Comparison of ENCODE assay signal across 1 cellular context in genomic region chr16:52496051-52496876, GRCh38.
TF ChIP-seq lines count a peak whose summit lies in the region.

No MANE protein-coding gene starts in this region.

TF ChIP-seq in HepG2, 621 proteins besides CTCF, POLR2A, EP300 and RAD21 (continued from another document and continues in another):
- TF ChIP-seq, protein P1, sequence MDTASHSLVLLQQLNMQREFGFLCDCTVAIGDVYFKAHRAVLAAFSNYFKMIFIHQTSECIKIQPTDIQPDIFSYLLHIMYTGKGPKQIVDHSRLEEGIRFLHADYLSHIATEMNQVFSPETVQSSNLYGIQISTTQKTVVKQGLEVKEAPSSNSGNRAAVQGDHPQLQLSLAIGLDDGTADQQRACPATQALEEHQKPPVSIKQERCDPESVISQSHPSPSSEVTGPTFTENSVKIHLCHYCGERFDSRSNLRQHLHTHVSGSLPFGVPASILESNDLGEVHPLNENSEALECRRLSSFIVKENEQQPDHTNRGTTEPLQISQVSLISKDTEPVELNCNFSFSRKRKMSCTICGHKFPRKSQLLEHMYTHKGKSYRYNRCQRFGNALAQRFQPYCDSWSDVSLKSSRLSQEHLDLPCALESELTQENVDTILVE (CRISPR knock-in tag; IDR thresholded peaks at IDR 0.05), result peak; percentile 77; the same call in 1 of the 2 replicates
- TF ChIP-seq ZNF782 (CRISPR knock-in tag; IDR thresholded peaks at IDR 0.05; ENCODE audit: borderline replicate concordance) (no peak), ZNF354B (CRISPR knock-in tag; IDR thresholded peaks at IDR 0.05) (no peak), DMAP1 (CRISPR knock-in tag; IDR thresholded peaks at IDR 0.05) (peak; percentile 40; the same call in 1 of the 2 replicates), MEF2D (CRISPR knock-in tag; IDR thresholded peaks at IDR 0.05) (peak; percentile 95), YEATS4 (CRISPR knock-in tag; IDR thresholded peaks at IDR 0.05; ENCODE audit: borderline replicate concordance) (peak; percentile 46; the same call in 1 of the 2 replicates), DR1 (CRISPR knock-in tag; IDR thresholded peaks at IDR 0.05) (no peak), TFE3 (CRISPR knock-in tag; IDR thresholded peaks at IDR 0.05) (peak; percentile 95), ATF5 (CRISPR knock-in tag; IDR thresholded peaks at IDR 0.05; ENCODE audit: low read depth) (no peak), ZNF121 (CRISPR knock-in tag; IDR thresholded peaks at IDR 0.05) (no peak), SRY (CRISPR knock-in tag; IDR thresholded peaks at IDR 0.05) (no peak; the same call in 1 of the 2 replicates), KDM6A (CRISPR knock-in tag; IDR thresholded peaks at IDR 0.05; ENCODE audit: low read depth) (peak; percentile 94), ZNF530 (CRISPR knock-in tag; IDR thresholded peaks at IDR 0.05; ENCODE audit: low read depth) (no peak), EEA1 (CRISPR knock-in tag; IDR thresholded peaks at IDR 0.05; ENCODE audit: borderline replicate concordance) (no peak), ZNF296 (CRISPR knock-in tag; conservative IDR thresholded peaks at IDR 0.05) (no peak), ARID5B (CRISPR knock-in tag; IDR thresholded peaks at IDR 0.05) (peak; percentile 100), ZKSCAN5 (CRISPR knock-in tag; IDR thresholded peaks at IDR 0.05) (no peak), RXRB (CRISPR knock-in tag; IDR thresholded peaks at IDR 0.05; ENCODE audit: borderline replicate concordance) (peak; percentile 98), GABPA (IDR thresholded peaks at IDR 0.05; ENCODE audit: low read depth, low read length) (no peak), GABPA (CRISPR knock-in tag; IDR thresholded peaks at IDR 0.05; ENCODE audit: low read depth) (peak; percentile 48), AKNA (CRISPR knock-in tag; IDR thresholded peaks at IDR 0.05; ENCODE audit: borderline replicate concordance) (no peak), ZNF598 (CRISPR knock-in tag; IDR thresholded peaks at IDR 0.05; ENCODE audit: borderline replicate concordance) (no peak), NFAT5 (CRISPR knock-in tag; IDR thresholded peaks at IDR 0.05) (no peak), ZNF124 (CRISPR knock-in tag; IDR thresholded peaks at IDR 0.05) (peak; percentile 91; the same call in 1 of the 2 replicates), GPN1 (CRISPR knock-in tag; IDR thresholded peaks at IDR 0.05; ENCODE audit: borderline replicate concordance) (no peak), MXI1 (IDR thresholded peaks at IDR 0.05; ENCODE audit: borderline replicate concordance, low read depth, low read length) (no peak), CHD2 (IDR thresholded peaks at IDR 0.05; ENCODE audit: low read depth, low read length) (no peak), ZNF292 (CRISPR knock-in tag; IDR thresholded peaks at IDR 0.05; ENCODE audit: borderline replicate concordance, low read depth) (peak; percentile 76; the same call in 1 of the 2 replicates), MIXL1 (CRISPR knock-in tag; IDR thresholded peaks at IDR 0.05) (peak; percentile 99), AGO1 (IDR thresholded peaks at IDR 0.05; ENCODE audit: low read depth, low read length, poor library complexity, severe bottlenecking) (no peak), TOPORS (CRISPR knock-in tag; IDR thresholded peaks at IDR 0.05) (no peak)
- TF ChIP-seq, protein P2, sequence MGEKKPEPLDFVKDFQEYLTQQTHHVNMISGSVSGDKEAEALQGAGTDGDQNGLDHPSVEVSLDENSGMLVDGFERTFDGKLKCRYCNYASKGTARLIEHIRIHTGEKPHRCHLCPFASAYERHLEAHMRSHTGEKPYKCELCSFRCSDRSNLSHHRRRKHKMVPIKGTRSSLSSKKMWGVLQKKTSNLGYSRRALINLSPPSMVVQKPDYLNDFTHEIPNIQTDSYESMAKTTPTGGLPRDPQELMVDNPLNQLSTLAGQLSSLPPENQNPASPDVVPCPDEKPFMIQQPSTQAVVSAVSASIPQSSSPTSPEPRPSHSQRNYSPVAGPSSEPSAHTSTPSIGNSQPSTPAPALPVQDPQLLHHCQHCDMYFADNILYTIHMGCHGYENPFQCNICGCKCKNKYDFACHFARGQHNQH (CRISPR knock-in tag; IDR thresholded peaks at IDR 0.05), result peak; percentile 70
- TF ChIP-seq, protein P3, sequence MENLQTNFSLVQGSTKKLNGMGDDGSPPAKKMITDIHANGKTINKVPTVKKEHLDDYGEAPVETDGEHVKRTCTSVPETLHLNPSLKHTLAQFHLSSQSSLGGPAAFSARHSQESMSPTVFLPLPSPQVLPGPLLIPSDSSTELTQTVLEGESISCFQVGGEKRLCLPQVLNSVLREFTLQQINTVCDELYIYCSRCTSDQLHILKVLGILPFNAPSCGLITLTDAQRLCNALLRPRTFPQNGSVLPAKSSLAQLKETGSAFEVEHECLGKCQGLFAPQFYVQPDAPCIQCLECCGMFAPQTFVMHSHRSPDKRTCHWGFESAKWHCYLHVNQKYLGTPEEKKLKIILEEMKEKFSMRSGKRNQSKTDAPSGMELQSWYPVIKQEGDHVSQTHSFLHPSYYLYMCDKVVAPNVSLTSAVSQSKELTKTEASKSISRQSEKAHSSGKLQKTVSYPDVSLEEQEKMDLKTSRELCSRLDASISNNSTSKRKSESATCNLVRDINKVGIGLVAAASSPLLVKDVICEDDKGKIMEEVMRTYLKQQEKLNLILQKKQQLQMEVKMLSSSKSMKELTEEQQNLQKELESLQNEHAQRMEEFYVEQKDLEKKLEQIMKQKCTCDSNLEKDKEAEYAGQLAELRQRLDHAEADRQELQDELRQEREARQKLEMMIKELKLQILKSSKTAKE (CRISPR knock-in tag; IDR thresholded peaks at IDR 0.05; ENCODE audit: borderline replicate concordance), result peak; percentile 63; the same call in 1 of the 2 replicates
- TF ChIP-seq, protein P4, sequence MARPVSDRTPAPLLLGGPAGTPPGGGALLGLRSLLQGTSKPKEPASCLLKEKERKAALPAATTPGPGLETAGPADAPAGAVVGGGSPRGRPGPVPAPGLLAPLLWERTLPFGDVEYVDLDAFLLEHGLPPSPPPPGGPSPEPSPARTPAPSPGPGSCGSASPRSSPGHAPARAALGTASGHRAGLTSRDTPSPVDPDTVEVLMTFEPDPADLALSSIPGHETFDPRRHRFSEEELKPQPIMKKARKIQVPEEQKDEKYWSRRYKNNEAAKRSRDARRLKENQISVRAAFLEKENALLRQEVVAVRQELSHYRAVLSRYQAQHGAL (CRISPR knock-in tag; IDR thresholded peaks at IDR 0.05; ENCODE audit: not compliant biosample characterization), result no peak
